8 cellular contexts compared by ENCODE assay signal in genomic region chr1:156104861-156105546, GRCh38. TPM values are rescaled to one million over a fixed set of nuclear protein-coding genes. Genes with fewer than 3 reads are reported as not detected.
DNase-seq lines count a peak whose midpoint lies in the region; ATAC-seq and TF ChIP-seq lines count a peak whose summit lies in the region.

No MANE protein-coding gene starts in this region.

- intact Hi-C loops in Caco-2 (cut with micrococcal nuclease; ENCODE audit: unreplicated experiment): no loop called here

- DNase-seq in Caco-2 (peak in 1 of 2 experiments; percentile 42), SK-N-DZ (ENCODE audit: low spot score) (peak; percentile 43), fibroblast of gingiva (ENCODE audit: low read depth) (peak; percentile 92), trophoblast cell (peak in 1 of 2 donors; percentile 33), GM19238 (ENCODE audit: insufficient read length, low spot score) (no peak), mesenteric fat pad (ENCODE audit: low spot score) (no peak)

- H3K4me1 ChIP-seq in Caco-2 (peaks cover 42% of the 10 kb centered on the region), trophoblast cell (ENCODE audit: control insufficient read depth in 1 of 2, insufficient read depth in 2 of 2, low read length in 2 of 2) (peaks cover 47 to 58% of the 10 kb centered on the region in 2 experiments)

- peak overlapping the region; percentile 71 for H3K4ac ChIP-seq in trophoblast cell (ENCODE audit: low read depth, low read length)

- H3K79me1 ChIP-seq in trophoblast cell (ENCODE audit: low read length): peaks cover 41% of the 10 kb centered on the region

- H3K36me3 ChIP-seq in Caco-2 (ENCODE audit: control insufficient read depth, insufficient read depth, low read length) (no peaks in the 10 kb centered on the region), trophoblast cell (ENCODE audit: control insufficient read depth in 1 of 2, insufficient read depth in 2 of 2, low read length in 2 of 2) (peaks cover 3% of the 10 kb centered on the region in 2 experiments)

- no peak for ATAC-seq in GM19328 (IDR thresholded peaks at IDR 0.05; ENCODE audit: unreplicated experiment)
- no peak for ATAC-seq in HG02973 (IDR thresholded peaks at IDR 0.05; ENCODE audit: unreplicated experiment)

- peak overlapping the region; percentile 88 for H3K4me2 ChIP-seq in trophoblast cell (ENCODE audit: low read length)

- H3K79me2 ChIP-seq in trophoblast cell (ENCODE audit: control insufficient read depth, insufficient read depth, low read length, poor library complexity): peaks cover 12% of the 10 kb centered on the region

- peak overlapping the region; percentile 52 for H3K18ac ChIP-seq in trophoblast cell (ENCODE audit: low read length)

- WGBS in trophoblast cell (ENCODE audit: extremely low coverage, insufficient coverage, insufficient read length): no CpG with 5 or more reads among the region's 8 CpGs

- H4K8ac ChIP-seq in trophoblast cell (ENCODE audit: low read depth, low read length): peak overlapping the region; percentile 5

- H3K4me1 Mint-ChIP-seq in Caco-2 (ENCODE audit: low read depth, unreplicated experiment): peaks cover 57% of the 10 kb centered on the region

- peak overlapping the region; percentile 97 for H2BK5ac ChIP-seq in trophoblast cell (ENCODE audit: low read depth, low read length, poor library complexity)

- H3K27ac Mint-ChIP-seq in Caco-2 (ENCODE audit: unreplicated experiment): peak overlapping the region; percentile 86

- peaks cover 26% of the 10 kb centered on the region for H3K36me3 Mint-ChIP-seq in Caco-2 (ENCODE audit: insufficient read depth, unreplicated experiment)

- TF ChIP-seq CTCF in Caco-2 (IDR thresholded peaks at IDR 0.05; ENCODE audit: insufficient read depth in 1 of 2, low read depth in 1 of 2, low read length in 1 of 2, severe bottlenecking in 1 of 2, unreplicated experiment in 1 of 2): peak in 1 of 2 experiments; percentile 14

- H3K4me3 Mint-ChIP-seq in Caco-2 (ENCODE audit: unreplicated experiment): peak overlapping the region; percentile 71

- H3K23ac ChIP-seq in trophoblast cell (ENCODE audit: low read length): no peak overlapping the region

- H3K4me3 ChIP-seq in Caco-2 (ENCODE audit: low read depth, low read length): peak overlapping the region; percentile 36
- H3K4me3 ChIP-seq in trophoblast cell (ENCODE audit: low read depth, low read length): no peak overlapping the region

- H3K9me3 Mint-ChIP-seq in Caco-2 (ENCODE audit: unreplicated experiment): no peaks in the 10 kb centered on the region

- no peaks in the 10 kb centered on the region for H3K27me3 Mint-ChIP-seq in Caco-2 (ENCODE audit: insufficient read depth, unreplicated experiment)

- H4K91ac ChIP-seq in trophoblast cell (ENCODE audit: low read depth, low read length): peak overlapping the region; percentile 95

- no peaks in the 10 kb centered on the region for H3K9me3 ChIP-seq in Caco-2
- no peaks in the 10 kb centered on the region for H3K9me3 ChIP-seq in trophoblast cell (ENCODE audit: insufficient read depth, low read depth, low read length)

- H4K12ac ChIP-seq in trophoblast cell (ENCODE audit: low read depth, low read length): peak overlapping the region; percentile 85

- H3K27me3 ChIP-seq in Caco-2 (replicated peaks; ENCODE audit: control insufficient read depth, insufficient read depth, low read length): no peaks in the 10 kb centered on the region
- H3K27me3 ChIP-seq in trophoblast cell (ENCODE audit: insufficient read depth, low read length): no peaks in the 10 kb centered on the region

- H3K9ac ChIP-seq in trophoblast cell (ENCODE audit: low read length): no peak overlapping the region

- no TSS peak for BruUV-seq in Caco-2 (replicated peaks; lab: Mats Ljungman, UMichigan)

- peak overlapping the region; percentile 97 for H2BK120ac ChIP-seq in trophoblast cell (ENCODE audit: insufficient read depth, low read length, poor library complexity)

- CTCF ChIA-PET in Caco-2 (lab: Charles Lee): interaction anchor here (0.6 to 2.0 kb wide), 5 partner anchors 18 to 167 kb away, joined by 3 to 7 read pairs (median 4); no protein-coding TSS in a partner anchor

- peak overlapping the region; percentile 32 for H3K14ac ChIP-seq in trophoblast cell (ENCODE audit: low read length)

- POLR2A ChIA-PET in Caco-2 (lab: Charles Lee): interaction anchor here (2.2 kb wide), 1 partner anchor 11 kb away, joined by 13 read pairs; no protein-coding TSS in a partner anchor

- peak overlapping the region; percentile 90 for H2BK12ac ChIP-seq in trophoblast cell (ENCODE audit: low read length)

- H2AFZ ChIP-seq in trophoblast cell (ENCODE audit: insufficient read depth, low read length, poor library complexity): peak overlapping the region; percentile 44

- H3K27ac ChIP-seq in trophoblast cell (ENCODE audit: low read depth, low read length): peak overlapping the region; percentile 100

- H2AK5ac ChIP-seq in trophoblast cell (ENCODE audit: low read length): peak overlapping the region; percentile 25

RNA-seq across cellular contexts. Expression of gene LMNA, which starts 9.5 kb away (rescaled TPM):
- total RNA-seq in Caco-2 (2022) (112 and 113 TPM in 2 replicates), mesenteric fat pad (901 TPM)
- polyA plus RNA-seq in SK-N-DZ (2014; cell fraction: cytosol; rRNA removed): 18.7 and 26.6 TPM in 2 replicates
- 41.9 and 45.0 TPM in 2 replicates for polyA plus RNA-seq in SK-N-DZ (2014; cell fraction: nucleus; rRNA removed)
- polyA plus RNA-seq in trophoblast cell (2013): 414 and 457 TPM in 2 replicates

RNA-seq across cellular contexts. Expression of gene MEX3A, which starts 22.7 kb away (rescaled TPM):
- total RNA-seq in Caco-2 (2022) (8.9 and 12.2 TPM in 2 replicates), mesenteric fat pad (0.58 TPM)
- 52.8 and 57.8 TPM in 2 replicates for polyA plus RNA-seq in SK-N-DZ (2014; cell fraction: cytosol; rRNA removed)
- polyA plus RNA-seq in SK-N-DZ (2014; cell fraction: nucleus; rRNA removed): 24.5 and 43.5 TPM in 2 replicates
- polyA plus RNA-seq in trophoblast cell (2013): 38.9 and 40.4 TPM in 2 replicates

RNA-seq across cellular contexts. Expression of gene RAB25, which starts 44.0 kb away (rescaled TPM):
- total RNA-seq in Caco-2 (2022) (138 and 141 TPM in 2 replicates), mesenteric fat pad (not detected)
- polyA plus RNA-seq in SK-N-DZ (2014; cell fraction: cytosol; rRNA removed): 0.30 and 0.85 TPM in 2 replicates
- polyA plus RNA-seq in SK-N-DZ (2014; cell fraction: nucleus; rRNA removed): not detected in 2 replicates
- polyA plus RNA-seq in trophoblast cell (2013): 92.3 and 94.0 TPM in 2 replicates

RNA-seq across cellular contexts. Expression of gene SEMA4A, which starts 48.4 kb away (rescaled TPM):
- total RNA-seq in Caco-2 (2022) (0.52 and 1.3 TPM in 2 replicates), mesenteric fat pad (31.9 TPM)
- 1.8 and 2.0 TPM in 2 replicates for polyA plus RNA-seq in SK-N-DZ (2014; cell fraction: cytosol; rRNA removed)
- polyA plus RNA-seq in SK-N-DZ (2014; cell fraction: nucleus; rRNA removed): 4.1 and 5.1 TPM in 2 replicates
- 0.47 and 0.83 TPM in 2 replicates for polyA plus RNA-seq in trophoblast cell (2013)

RNA-seq across cellular contexts. Expression of gene LAMTOR2, which starts 50.4 kb away (rescaled TPM):
- total RNA-seq in Caco-2 (2022) (49.4 and 49.5 TPM in 2 replicates), mesenteric fat pad (65.5 TPM)
- 43.7 and 52.4 TPM in 2 replicates for polyA plus RNA-seq in SK-N-DZ (2014; cell fraction: cytosol; rRNA removed)
- polyA plus RNA-seq in SK-N-DZ (2014; cell fraction: nucleus; rRNA removed): 21.0 and 33.7 TPM in 2 replicates
- polyA plus RNA-seq in trophoblast cell (2013): 71.8 and 76.8 TPM in 2 replicates

Comparison
In these comparisons a context has a peak if more than half of its experiments do, and no peak if none do; other contexts are left out.
1. DNase-seq: peak in SK-N-DZ (single experiment) and fibroblast of gingiva (single experiment); none in GM19238 (single experiment) and mesenteric fat pad (single experiment).
2. RNA of gene RAB25, which starts 44.0 kb away (total RNA-seq): 138 to 141 TPM in Caco-2; not detected in mesenteric fat pad (single experiment); every median in the first group is over 100 times any median in the second.